Comparison of ENCODE assay signal across 20 cellular contexts in the genomic region with DNA sequence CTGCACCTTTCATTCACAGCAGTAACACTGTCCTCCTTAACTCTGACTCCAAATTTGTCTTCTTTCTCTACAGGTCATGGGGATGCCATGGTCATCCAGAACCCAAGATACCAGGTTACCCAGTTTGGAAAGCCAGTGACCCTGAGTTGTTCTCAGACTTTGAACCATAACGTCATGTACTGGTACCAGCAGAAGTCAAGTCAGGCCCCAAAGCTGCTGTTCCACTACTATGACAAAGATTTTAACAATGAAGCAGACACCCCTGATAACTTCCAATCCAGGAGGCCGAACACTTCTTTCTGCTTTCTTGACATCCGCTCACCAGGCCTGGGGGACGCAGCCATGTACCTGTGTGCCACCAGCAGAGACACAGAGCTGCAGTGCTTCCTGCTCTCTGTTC.
"Had no signal": no experiment of that assay in that cellular context is flagged by ENCODE, and none has a peak within 500 bp of the region (broad histone marks: within the 10 kb centered on the region; RNA-seq: fewer than 3 reads in every experiment).

No MANE protein-coding gene starts in this region.

- DNase-seq: KBM-7, MM.1S, NCI-H1092 treated with DMSO at 0.1 percent for 48 hours, NCI-H1436, NCI-H187, NCI-H2029, NCI-H2081 treated with DMSO at 0.1 percent for 48 hours, NCI-H2171, NCI-H226, NCI-H446, NCI-H510A, NCI-H524 treated with DMSO at 0.1 percent for 48 hours, NCI-H69, NCI-H774, Right ventricle myocardium superior, RPMI8226, SIG-M5 had no signal

- H3K4me3 ChIP-seq: SJSA1, SK-N-MC had no signal

- H3K9me3 ChIP-seq: SJSA1 had no signal

- H3K36me3 ChIP-seq: SJSA1 had no signal

- FAIRE-seq: RCC 7860 had no signal

- H3K4me1 ChIP-seq: SJSA1 had no signal

- H3K27ac ChIP-seq: SJSA1, SK-N-MC had no signal
